8 cellular contexts compared by ENCODE assay signal in genomic region chrX:102651242-102651967, GRCh38. TPM values are rescaled to one million over a fixed set of nuclear protein-coding genes. Genes with fewer than 3 reads are reported as not detected.
DNase-seq lines count a peak whose midpoint lies in the region; ATAC-seq and TF ChIP-seq lines count a peak whose summit lies in the region.

TSS of gene GPRASP1 (plus strand) at chrX:102651483. CDS start at chrX:102653914, 2,431 bp downstream.

- ATAC-seq in GM21526 (IDR thresholded peaks at IDR 0.05; ENCODE audit: low FRiP score, unreplicated experiment) = no peak

- no peak for TF ChIP-seq CTCF in epithelial cell of esophagus (IDR thresholded peaks at IDR 0.05; ENCODE audit: insufficient read depth, low read depth, low read length, missing control alignments)

- peak within 1 kb of the TSS; percentile 37 for H3K4me3 ChIP-seq in epithelial cell of esophagus (ENCODE audit: low read length)
- peak within 1 kb of the TSS; percentile 45 for H3K4me3 ChIP-seq in mononuclear cell (ENCODE audit: low read length)

- H3K4me1 ChIP-seq in mononuclear cell (ENCODE audit: insufficient read depth, low read length) = no peaks in the 10 kb centered on the region

- DNase-seq in Daoy (ENCODE audit: low read depth) (peak; percentile 28), LHCN-M2 (ENCODE audit: low read depth) (peak; percentile 14), epithelial cell of esophagus (ENCODE audit: low read depth) (no peak), NK-92 (lab: John Stamatoyannopoulos, UW; ENCODE audit: unreplicated experiment) (no peak)
- peak; percentile 60 for DNase-seq in activated CD8-positive, alpha-beta memory T cell treated with anti-CD3 and anti-CD28 coated beads, Interleukin-2, amount 50 U/mL, for 48 hours
- DNase-seq in stimulated activated naive CD4-positive, alpha-beta T cell (lab: John Stamatoyannopoulos, UW) = peak; percentile 59 to 78 (median 64)

- no peaks in the 10 kb centered on the region for H3K27me3 ChIP-seq in mononuclear cell (ENCODE audit: insufficient read depth, low read length)

- no peaks in the 10 kb centered on the region for H3K9me3 ChIP-seq in mononuclear cell (ENCODE audit: low read depth, low read length)

RNA-seq across cellular contexts. Expression of gene GPRASP1, which starts in this region (rescaled TPM):
- total RNA-seq in Daoy (2014; rRNA removed; shearing (Covaris generic)) = 0.69 and 1.5 TPM in 2 replicates
- 1.5 and 2.0 TPM in 2 replicates for total RNA-seq in LHCN-M2 (2014; rRNA removed)
- 1.1 TPM for polyA plus RNA-seq in LHCN-M2 (2012)
- total RNA-seq in mononuclear cell = 23.3 TPM

Comparison
In these comparisons a context has a peak if more than half of its experiments do, and no peak if none do; other contexts are left out.
1. DNase-seq: peak in Daoy (single experiment), LHCN-M2 (single experiment), activated CD8-positive, alpha-beta memory T cell treated with anti-CD3 and anti-CD28 coated beads, Interleukin-2, amount 50 U/mL, for 48 hours (single experiment) and stimulated activated naive CD4-positive, alpha-beta T cell (6 of 6); none in epithelial cell of esophagus (single experiment) and NK-92 (single experiment).